16 cellular contexts compared by ENCODE assay signal in genomic region chr17:48373130-48373844, GRCh38. TPM values are rescaled to one million over a fixed set of nuclear protein-coding genes. Genes with fewer than 3 reads are reported as not detected.
"Had no signal": no experiment of that assay in that cellular context is flagged by ENCODE, and none has a peak within 500 bp of the region (broad histone marks: within the 10 kb centered on the region; RNA-seq: fewer than 3 reads in every experiment).

No MANE protein-coding gene starts in this region.

- H3K9me3 ChIP-seq: lower lobe of right lung, transverse colon had no signal

- H3K27me3 Mint-ChIP-seq: activated CD4-positive, alpha-beta T cell treated with anti-CD3 and anti-CD28 coated beads, Interleukin-2, amount 10 ng/mL, durations not matched to agents 7 days and 5 days; activated naive CD4-positive, alpha-beta T cell treated with anti-CD3 and anti-CD28 coated beads, Interleukin-2, amount 10 ng/mL, durations not matched to agents 7 days and 5 days had no signal

- H3K4me1 Mint-ChIP-seq: mesothelial cell of epicardium had no signal

- DNase-seq: activated CD4-positive, alpha-beta T cell treated with anti-CD3 and anti-CD28 coated beads, Interleukin-2, amount 10 ng/mL, durations not matched to agents 7 days and 5 days; activated naive CD4-positive, alpha-beta T cell treated with anti-CD3 and anti-CD28 coated beads, Interleukin-2, amount 10 ng/mL, durations not matched to agents 7 days and 5 days; brain microvascular endothelial cell; cerebellar nuclear complex; hypothalamus; lower lobe of right lung; right cardiac atrium; small intestine; SW 1271; T-helper 9 cell; transverse colon; WERI-Rb-1 had no signal

- H3K4me3 Mint-ChIP-seq: activated CD4-positive, alpha-beta T cell treated with anti-CD3 and anti-CD28 coated beads, Interleukin-2, amount 10 ng/mL, durations not matched to agents 7 days and 5 days; activated naive CD4-positive, alpha-beta T cell treated with anti-CD3 and anti-CD28 coated beads, Interleukin-2, amount 10 ng/mL, durations not matched to agents 7 days and 5 days; dendritic cell treated with granulocyte-macrophage colony-stimulating factor and Interleukin-4, amounts not matched to agents 40 ng/mL and 50 ng/mL, for 4 days; mesothelial cell of epicardium had no signal

- H3K36me3 Mint-ChIP-seq: mesothelial cell of epicardium had no signal

- H3K9me3 Mint-ChIP-seq: activated CD4-positive, alpha-beta T cell treated with anti-CD3 and anti-CD28 coated beads, Interleukin-2, amount 10 ng/mL, durations not matched to agents 7 days and 5 days; activated naive CD4-positive, alpha-beta T cell treated with anti-CD3 and anti-CD28 coated beads, Interleukin-2, amount 10 ng/mL, durations not matched to agents 7 days and 5 days; dendritic cell treated with granulocyte-macrophage colony-stimulating factor and Interleukin-4, amounts not matched to agents 40 ng/mL and 50 ng/mL, for 4 days; mesothelial cell of epicardium had no signal

- H3K27ac ChIP-seq: brain microvascular endothelial cell, lower lobe of right lung, transverse colon, WERI-Rb-1 had no signal

- H3K36me3 ChIP-seq: brain microvascular endothelial cell, lower lobe of right lung, transverse colon, WERI-Rb-1 had no signal

- H3K4me1 ChIP-seq: lower lobe of right lung, transverse colon had no signal

- H3K4me3 ChIP-seq: lower lobe of right lung, transverse colon had no signal

- FAIRE-seq: small intestine had no signal

- H3K27ac Mint-ChIP-seq: activated CD4-positive, alpha-beta T cell treated with anti-CD3 and anti-CD28 coated beads, Interleukin-2, amount 10 ng/mL, durations not matched to agents 7 days and 5 days; activated naive CD4-positive, alpha-beta T cell treated with anti-CD3 and anti-CD28 coated beads, Interleukin-2, amount 10 ng/mL, durations not matched to agents 7 days and 5 days; dendritic cell treated with granulocyte-macrophage colony-stimulating factor and Interleukin-4, amounts not matched to agents 40 ng/mL and 50 ng/mL, for 4 days; mesothelial cell of epicardium; progenitor cell of endocrine pancreas had no signal

- ATAC-seq: lower lobe of right lung, right cardiac atrium had no signal

RNA-seq across cellular contexts. Expression of gene SKAP1, which starts 56.7 kb away (rescaled TPM):
- total RNA-seq: myocyte had no signal
